Comparison of ENCODE assay signal across 20 cellular contexts in the genomic region with DNA sequence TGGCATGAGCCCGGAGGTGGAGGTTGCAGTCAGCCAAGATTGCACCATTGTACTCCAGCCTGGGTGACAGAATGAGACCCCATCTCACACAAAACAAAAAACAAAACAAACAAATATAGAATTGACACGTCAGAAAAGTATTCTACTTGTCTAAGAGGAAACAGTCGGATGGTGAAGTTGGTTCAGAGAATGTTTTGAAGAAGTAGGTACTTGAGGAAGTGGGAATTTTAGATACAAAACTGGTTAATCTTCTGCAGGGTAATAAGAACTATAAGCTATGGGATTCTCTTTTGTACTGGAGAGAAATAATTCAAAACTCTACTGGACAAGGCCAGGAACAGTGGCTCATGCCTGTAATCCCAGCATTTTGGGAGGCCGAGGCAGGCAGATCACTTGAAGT. TPM values are rescaled to one million over a fixed set of nuclear protein-coding genes. Genes with fewer than 3 reads are reported as not detected.
DNase-seq lines count a peak whose midpoint lies in the region; ATAC-seq, FAIRE-seq and TF ChIP-seq lines count a peak whose summit lies in the region.
"Had no signal": no experiment of that assay in that cellular context is flagged by ENCODE, and none has a peak within 500 bp of the region (broad histone marks: within the 10 kb centered on the region; RNA-seq: fewer than 3 reads in every experiment).

No MANE protein-coding gene starts in this region.

- no peaks in the 10 kb centered on the region for H3F3A ChIP-seq in PC-3 (ENCODE audit: low read length, unreplicated experiment)

- no peak overlapping the region for H3K4me3 Mint-ChIP-seq in activated naive CD4-positive, alpha-beta T cell treated with anti-CD3 and anti-CD28 coated beads, Interleukin-2, amount 50 U/mL, for 24 hours
- no peak overlapping the region for H3K4me3 Mint-ChIP-seq in activated naive CD4-positive, alpha-beta T cell treated with anti-CD3 and anti-CD28 coated beads, Interleukin-2, amount 10 ng/mL, durations not matched to agents 7 days and 5 days
- peak overlapping the region; percentile 30 to 31 for H3K4me3 Mint-ChIP-seq in stimulated activated naive B cell treated with anti-CD40 and anti-IgM and Interleukin-4, amounts not matched to agents 10 μg/mL and 1 μg/mL and 100 μg/mL, for 72 hours
- H3K4me3 Mint-ChIP-seq: CD8-positive, alpha-beta T cell had no signal

- H3K4me3 ChIP-seq in K562 (no peak overlapping the region), PC-3 (ENCODE audit: low read length) (no peak overlapping the region)

- DNase-seq in activated naive CD4-positive, alpha-beta T cell treated with anti-CD3 and anti-CD28 coated beads, Interleukin-2, amount 10 ng/mL, durations not matched to agents 7 days and 5 days: no peak
- peak; percentile 76 for DNase-seq in MV-4-11 (lab: John Stamatoyannopoulos, UW)
- DNase-seq in K562 (ENCODE audit: extremely low read depth in 1 of 4, low spot score in 3 of 4): no peak
- no peak for DNase-seq in stimulated activated naive B cell treated with anti-CD40 and anti-IgM and Interleukin-4, amounts not matched to agents 10 μg/mL and 1 μg/mL and 100 μg/mL, for 72 hours
- DNase-seq in globus pallidus (ENCODE audit: low spot score): no peak
- no peak for DNase-seq in NCI-H774 (lab: John Stamatoyannopoulos, UW)
- DNase-seq in PC-3: no peak
- DNase-seq: AML-193; CD8-positive, alpha-beta T cell; DND-41; GDM1; NCI-H1048; NCI-H146; NCI-H226; NCI-H526; NK-92 treated with Interleukin-12 subunit alpha and Interleukin-12 subunit beta, amount 100 ng/mL, for 24 hours; SHP77 had no signal

- H3K9me1 ChIP-seq in K562 (ENCODE audit: control insufficient read depth, insufficient read depth, low read length): no peaks in the 10 kb centered on the region

- POLR2A ChIA-PET in K562 (lab: Yijun Ruan, JAX) (interaction anchor here (1.0 to 1.7 kb wide), 3 partner anchors 61 to 131 kb away, joined by 3 to 5 read pairs (median 4); partner anchors contain the start of genes FAM216A and GPN3), PC-3 (lab: Charles Lee; ENCODE audit: unreplicated experiment) (interaction anchor here (0.6 kb wide), 1 partner anchor 51 kb away, joined by 9 read pairs; no protein-coding TSS in a partner anchor)

- CTCF ChIA-PET in activated naive CD4-positive, alpha-beta T cell treated with anti-CD3 and anti-CD28 coated beads, Interleukin-2, amount 10 ng/mL, durations not matched to agents 7 days and 5 days (lab: Charles Lee): interaction anchor here (0.6 to 8.3 kb wide), 19 partner anchors 8 to 227 kb away, joined by 3 to 202 read pairs (median 8); partner anchors contain the start of genes ARPC3, FAM216A and GPN3
- CTCF ChIA-PET in K562 (lab: Yijun Ruan, JAX; ENCODE audit: low intra/inter-chr PET ratio) (interaction anchor here (0.5 to 3.6 kb wide), 7 partner anchors 10 to 498 kb away, joined by 3 to 30 read pairs (median 5); partner anchors contain the start of gene ARPC3), PC-3 (lab: Charles Lee) (interaction anchor here (1.2 to 1.8 kb wide), 3 partner anchors 21 to 86 kb away, joined by 3 to 16 read pairs (median 8); no protein-coding TSS in a partner anchor)

- H3K27me3 ChIP-seq in K562 (ENCODE audit: control insufficient read depth in 2 of 2, insufficient read depth in 2 of 2, low read length in 2 of 2) (no peaks in the 10 kb centered on the region), PC-3 (ENCODE audit: low read length) (no peaks in the 10 kb centered on the region)

- no peaks in the 10 kb centered on the region for H3K9me3 Mint-ChIP-seq in activated naive CD4-positive, alpha-beta T cell treated with anti-CD3 and anti-CD28 coated beads, Interleukin-2, amount 50 U/mL, for 24 hours
- no peaks in the 10 kb centered on the region for H3K9me3 Mint-ChIP-seq in activated naive CD4-positive, alpha-beta T cell treated with anti-CD3 and anti-CD28 coated beads, Interleukin-2, amount 10 ng/mL, durations not matched to agents 7 days and 5 days
- peaks cover 0 to 1% of the 10 kb centered on the region in 2 donors for H3K9me3 Mint-ChIP-seq in stimulated activated naive B cell treated with anti-CD40 and anti-IgM and Interleukin-4, amounts not matched to agents 10 μg/mL and 1 μg/mL and 100 μg/mL, for 72 hours
- H3K9me3 Mint-ChIP-seq: CD8-positive, alpha-beta T cell had no signal

- H3K36me3 ChIP-seq in K562 (ENCODE audit: control insufficient read depth, insufficient read depth, low read length): no peaks in the 10 kb centered on the region
- H3K36me3 ChIP-seq in PC-3 (ENCODE audit: low read depth, low read length): no peaks in the 10 kb centered on the region

- no peak for FAIRE-seq in K562 (lab: Jason Lieb, UNC)
- FAIRE-seq: D721Med, RCC 7860 had no signal

- H3K4me2 ChIP-seq in K562 (ENCODE audit: insufficient read depth, low read length): no peak overlapping the region
- no peak overlapping the region for H3K4me2 ChIP-seq in PC-3 (ENCODE audit: low read length)

- peak overlapping the region; percentile 35 for H3K27ac Mint-ChIP-seq in activated naive CD4-positive, alpha-beta T cell treated with anti-CD3 and anti-CD28 coated beads, Interleukin-2, amount 50 U/mL, for 24 hours
- H3K27ac Mint-ChIP-seq in activated naive CD4-positive, alpha-beta T cell treated with anti-CD3 and anti-CD28 coated beads, Interleukin-2, amount 10 ng/mL, durations not matched to agents 7 days and 5 days: no peak overlapping the region
- H3K27ac Mint-ChIP-seq in stimulated activated naive B cell treated with anti-CD40 and anti-IgM and Interleukin-4, amounts not matched to agents 10 μg/mL and 1 μg/mL and 100 μg/mL, for 72 hours: peak overlapping the region; percentile 86
- H3K27ac Mint-ChIP-seq: CD8-positive, alpha-beta T cell had no signal

- no peaks in the 10 kb centered on the region for H3K27me3 Mint-ChIP-seq in activated naive CD4-positive, alpha-beta T cell treated with anti-CD3 and anti-CD28 coated beads, Interleukin-2, amount 50 U/mL, for 24 hours
- H3K27me3 Mint-ChIP-seq in activated naive CD4-positive, alpha-beta T cell treated with anti-CD3 and anti-CD28 coated beads, Interleukin-2, amount 10 ng/mL, durations not matched to agents 7 days and 5 days: no peaks in the 10 kb centered on the region
- H3K27me3 Mint-ChIP-seq in stimulated activated naive B cell treated with anti-CD40 and anti-IgM and Interleukin-4, amounts not matched to agents 10 μg/mL and 1 μg/mL and 100 μg/mL, for 72 hours: no peaks in the 10 kb centered on the region

- H3K9ac ChIP-seq in K562 (ENCODE audit: insufficient read depth in 1 of 2, low read depth in 2 of 2, low read length in 2 of 2) (no peak overlapping the region), PC-3 (ENCODE audit: low read length) (no peak overlapping the region)

- peaks cover 19% of the 10 kb centered on the region for H3K4me1 Mint-ChIP-seq in activated naive CD4-positive, alpha-beta T cell treated with anti-CD3 and anti-CD28 coated beads, Interleukin-2, amount 50 U/mL, for 24 hours
- H3K4me1 Mint-ChIP-seq in activated naive CD4-positive, alpha-beta T cell treated with anti-CD3 and anti-CD28 coated beads, Interleukin-2, amount 10 ng/mL, durations not matched to agents 7 days and 5 days: peaks cover 10% of the 10 kb centered on the region
- peaks cover 20 to 34% of the 10 kb centered on the region in 2 donors for H3K4me1 Mint-ChIP-seq in stimulated activated naive B cell treated with anti-CD40 and anti-IgM and Interleukin-4, amounts not matched to agents 10 μg/mL and 1 μg/mL and 100 μg/mL, for 72 hours

- intact Hi-C loops in K562 (cut with micrococcal nuclease) (no loop called here), PC-3 (cut with micrococcal nuclease) (no loop called here)

- H3K9me3 ChIP-seq in K562 (replicated peaks; ENCODE audit: control insufficient read depth, insufficient read depth, low read depth, low read length) (no peaks in the 10 kb centered on the region), PC-3 (ENCODE audit: low read length) (no peaks in the 10 kb centered on the region)

- no peaks in the 10 kb centered on the region for H3K36me3 Mint-ChIP-seq in activated naive CD4-positive, alpha-beta T cell treated with anti-CD3 and anti-CD28 coated beads, Interleukin-2, amount 50 U/mL, for 24 hours
- H3K36me3 Mint-ChIP-seq in activated naive CD4-positive, alpha-beta T cell treated with anti-CD3 and anti-CD28 coated beads, Interleukin-2, amount 10 ng/mL, durations not matched to agents 7 days and 5 days: no peaks in the 10 kb centered on the region
- peaks cover 3 to 4% of the 10 kb centered on the region in 2 donors for H3K36me3 Mint-ChIP-seq in stimulated activated naive B cell treated with anti-CD40 and anti-IgM and Interleukin-4, amounts not matched to agents 10 μg/mL and 1 μg/mL and 100 μg/mL, for 72 hours
- H3K36me3 Mint-ChIP-seq: CD8-positive, alpha-beta T cell had no signal

- H3K79me2 ChIP-seq in K562 (ENCODE audit: control insufficient read depth, insufficient read depth, low read length) (no peaks in the 10 kb centered on the region), PC-3 (ENCODE audit: low read length) (no peaks in the 10 kb centered on the region)

- H3K9me2 ChIP-seq in PC-3 (replicated peaks; ENCODE audit: low read length): no peaks in the 10 kb centered on the region

- no peak for TF ChIP-seq POLR2A in K562 (conservative IDR thresholded peaks at IDR 0.05)

- H4K20me1 ChIP-seq in K562 (replicated peaks; ENCODE audit: control insufficient read depth, insufficient read depth, low read length): no peaks in the 10 kb centered on the region
- H4K20me1 ChIP-seq in PC-3 (ENCODE audit: low read length): no peaks in the 10 kb centered on the region

- H3K4me1 ChIP-seq in K562 (replicated peaks in 1 of 2; ENCODE audit: control insufficient read depth in 2 of 2, insufficient read depth in 2 of 2, low read length in 2 of 2) (no peaks in the 10 kb centered on the region; a peak in 1 of 5 replicates), PC-3 (ENCODE audit: insufficient read depth, low read length) (no peaks in the 10 kb centered on the region)

- no TSS peak for BruUV-seq in K562 (replicated peaks; lab: Mats Ljungman, UMichigan)
- BruUV-seq in PC-3 (replicated peaks; lab: Mats Ljungman, UMichigan): no TSS peak

- H3K27ac ChIP-seq in K562 (ENCODE audit: extremely low read depth, low read depth, low read length): no peak overlapping the region
- no peak overlapping the region for H3K27ac ChIP-seq in PC-3 (ENCODE audit: low read length)

- peak overlapping the region; percentile 16; the same call in 1 of the 2 replicates for H2AFZ ChIP-seq in K562 (ENCODE audit: low read depth, low read length)
- no peak overlapping the region for H2AFZ ChIP-seq in PC-3 (ENCODE audit: low read length)

- WGBS in K562 (ENCODE audit: insufficient coverage, low coverage, missing lambda C conversion rate): 67% methylated on average over 4 of the region's 4 CpGs

- in situ Hi-C loops in K562 (cut with MboI): loop anchor here (10.0 kb wide), 1 partner anchor 505 kb away; no protein-coding TSS in a partner anchor

- TF ChIP-seq CTCF in K562 (IDR thresholded peaks at IDR 0.05 in 2 of 3, conservative IDR thresholded peaks at IDR 0.05 in 1 of 3; ENCODE audit: insufficient read depth in 2 of 3, low read depth in 1 of 3, low read length in 3 of 3) (no peak), PC-3 (conservative IDR thresholded peaks at IDR 0.05; ENCODE audit: low read depth, low read length) (no peak)

- ATAC-seq in K562 (no peak), PC-3 (no peak)
- ATAC-seq in stimulated activated naive B cell treated with anti-CD40 and anti-IgM and Interleukin-4, amounts not matched to agents 10 μg/mL and 1 μg/mL and 100 μg/mL, for 72 hours (replicated peaks): peak; percentile 24 to 44
- ATAC-seq: CD8-positive, alpha-beta T cell had no signal

- TF ChIP-seq EP300 in K562 (IDR thresholded peaks at IDR 0.05; ENCODE audit: low read length): no peak

- TF ChIP-seq RAD21 in K562 (CRISPR knock-in tag; conservative IDR thresholded peaks at IDR 0.05 in 1 of 2, IDR thresholded peaks at IDR 0.05 in 1 of 2): no peak

RNA-seq across cellular contexts. Expression of gene TCTN1, which starts 14.6 kb away (rescaled TPM):
- total RNA-seq in K562 (2011; cell fraction: chromatin; rRNA removed; ENCODE audit: low replicate concordance): 16.6 and 18.2 TPM in 2 replicates
- total RNA-seq in K562 (2011; cell fraction: nucleolus; rRNA removed): 8.3 and 13.5 TPM in 2 replicates
- total RNA-seq in K562 (2011; cell fraction: nucleoplasm; rRNA removed): 15.0 and 27.9 TPM in 2 replicates
- 5.1 and 5.5 TPM in 2 replicates for total RNA-seq in K562 (2014; rRNA removed)
- total RNA-seq in K562 (2014; rRNA removed; fragmentation: Illumina TruSeq; extraction: Trizol): 3.7 and 4.7 TPM in 2 replicates
- 5.1 and 6.3 TPM in 2 replicates for total RNA-seq in K562 (2015; rRNA removed; fragmentation: Illumina TruSeq; extraction: Trizol)
- total RNA-seq in K562 (2021): 3.8 and 4.0 TPM in 2 replicates
- polyA plus RNA-seq in K562 (2011; rRNA removed): 11.4 and 12.5 TPM in 2 replicates
- 9.8 and 10.2 TPM in 2 replicates for polyA plus RNA-seq in K562 (2011; cell fraction: cytosol; rRNA removed)
- polyA plus RNA-seq in K562 (2011; cell fraction: nucleus; rRNA removed): 26.2 and 26.6 TPM in 2 replicates
- polyA plus RNA-seq in K562 (2012): 6.4 and 15.2 TPM in 2 replicates
- polyA plus RNA-seq in K562 (2014; fragmentation: Illumina TruSeq; extraction: Trizol): 4.2 and 5.7 TPM in 2 replicates
- under 1 TPM; 0.32 to 0.98 TPM for polyA plus RNA-seq in K562 (2014; fragmentation: Nextera tagmentation; extraction: Ambion mirVana)
- 3.7 and 7.2 TPM in 2 replicates for polyA plus RNA-seq in K562 (2014; rRNA removed)
- 9.4 and 10.4 TPM in 2 replicates for polyA minus RNA-seq in K562 (2011; rRNA and poly(A)+ RNA removed)
- polyA minus RNA-seq in K562 (2011; cell fraction: cytosol; rRNA and poly(A)+ RNA removed): 2.3 and 5.8 TPM in 2 replicates
- 10.5 and 16.1 TPM in 2 replicates for polyA minus RNA-seq in K562 (2011; cell fraction: nucleus; rRNA and poly(A)+ RNA removed)
- 40.0 and 40.6 TPM in 2 replicates for total RNA-seq in PC-3 (2014; rRNA removed)

RNA-seq across cellular contexts. Expression of gene PPTC7, which starts 16.2 kb away (rescaled TPM):
- 18.9 and 40.1 TPM in 2 replicates for total RNA-seq in K562 (2011; cell fraction: chromatin; rRNA removed; ENCODE audit: low replicate concordance)
- 12.0 and 15.0 TPM in 2 replicates for total RNA-seq in K562 (2011; cell fraction: nucleolus; rRNA removed)
- 29.2 and 51.3 TPM in 2 replicates for total RNA-seq in K562 (2011; cell fraction: nucleoplasm; rRNA removed)
- total RNA-seq in K562 (2014; rRNA removed) (5.3 and 5.4 TPM in 2 replicates), K562 (2014; rRNA removed; fragmentation: Illumina TruSeq; extraction: Trizol) (11.9 and 12.1 TPM in 2 replicates), K562 (2015; rRNA removed; fragmentation: Illumina TruSeq; extraction: Trizol) (7.6 and 8.0 TPM in 2 replicates), K562 (2021) (19.3 and 21.8 TPM in 2 replicates), PC-3 (2014; rRNA removed) (9.0 and 16.0 TPM in 2 replicates)
- polyA plus RNA-seq in K562 (2011; rRNA removed) (21.6 and 23.1 TPM in 2 replicates), K562 (2014; fragmentation: Illumina TruSeq; extraction: Trizol) (18.2 and 19.5 TPM in 2 replicates), K562 (2014; fragmentation: Nextera tagmentation; extraction: Ambion mirVana) (1 to 10 TPM; 2.6 to 4.7 TPM), K562 (2014; rRNA removed) (15.2 and 16.9 TPM in 2 replicates)
- 7.9 and 14.3 TPM in 2 replicates for polyA plus RNA-seq in K562 (2011; cell fraction: cytosol; rRNA removed)
- 17.9 and 24.3 TPM in 2 replicates for polyA plus RNA-seq in K562 (2011; cell fraction: nucleus; rRNA removed)
- 13.8 and 15.4 TPM in 2 replicates for polyA plus RNA-seq in K562 (2012)
- polyA minus RNA-seq in K562 (2011; rRNA and poly(A)+ RNA removed): 36.0 and 39.7 TPM in 2 replicates
- polyA minus RNA-seq in K562 (2011; cell fraction: cytosol; rRNA and poly(A)+ RNA removed): 14.9 and 17.1 TPM in 2 replicates
- polyA minus RNA-seq in K562 (2011; cell fraction: nucleus; rRNA and poly(A)+ RNA removed): 11.0 and 20.3 TPM in 2 replicates

Comparison
In these comparisons a context has a peak if more than half of its experiments do, and no peak if none do; other contexts are left out.
1. H3K4me3 Mint-ChIP-seq: peak in stimulated activated naive B cell treated with anti-CD40 and anti-IgM and Interleukin-4, amounts not matched to agents 10 μg/mL and 1 μg/mL and 100 μg/mL, for 72 hours (2 of 2); none in activated naive CD4-positive, alpha-beta T cell treated with anti-CD3 and anti-CD28 coated beads, Interleukin-2, amount 50 U/mL, for 24 hours (single experiment) and activated naive CD4-positive, alpha-beta T cell treated with anti-CD3 and anti-CD28 coated beads, Interleukin-2, amount 10 ng/mL, durations not matched to agents 7 days and 5 days (single experiment).
2. ATAC-seq: peak in stimulated activated naive B cell treated with anti-CD40 and anti-IgM and Interleukin-4, amounts not matched to agents 10 μg/mL and 1 μg/mL and 100 μg/mL, for 72 hours (2 of 2); none in K562 (single experiment) and PC-3 (single experiment).